ENCODE assay signal across 19 cellular contexts in the genomic region with DNA sequence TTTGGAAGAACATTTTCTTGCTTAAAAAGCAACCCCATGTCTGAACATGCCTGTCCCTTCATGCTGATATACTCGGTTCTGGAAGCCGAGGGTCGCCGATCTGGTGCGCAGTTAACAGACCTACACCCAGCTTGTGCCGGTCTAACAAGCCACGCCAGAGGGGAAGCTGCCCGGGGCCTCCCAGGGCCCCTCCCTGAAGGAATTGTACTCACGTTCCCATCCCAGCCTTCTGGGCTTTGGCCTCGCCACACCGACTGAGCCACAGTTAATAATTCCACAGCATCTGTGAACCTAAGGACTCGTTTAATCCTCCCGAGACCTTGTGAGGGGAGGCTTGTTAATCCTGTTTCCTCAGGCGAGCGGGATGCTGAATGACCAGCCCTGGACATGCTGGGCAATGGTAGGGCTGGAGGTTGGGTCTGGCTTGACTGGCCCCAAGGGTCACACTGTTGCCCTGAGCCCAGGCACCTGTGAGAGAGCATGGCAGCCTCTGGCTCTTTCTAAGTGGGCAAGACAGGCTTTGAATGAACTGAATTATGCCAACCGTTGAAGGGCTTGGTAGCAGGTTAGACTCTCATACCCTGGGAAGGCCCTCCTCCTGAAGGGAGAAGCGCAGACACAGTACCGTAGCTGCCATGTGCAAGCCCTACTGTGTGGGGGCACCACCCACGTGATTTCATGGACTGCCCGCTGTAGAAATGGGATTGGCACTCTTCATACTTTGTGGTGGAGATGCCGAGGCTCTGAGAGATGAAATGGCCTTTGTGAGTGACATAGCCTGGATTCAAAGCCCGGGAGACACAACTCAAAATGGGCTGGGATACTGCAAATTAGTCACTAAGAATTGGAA. TPM values are rescaled to one million over a fixed set of nuclear protein-coding genes. Genes with fewer than 3 reads are reported as not detected.
DNase-seq lines count a peak whose midpoint lies in the region; ATAC-seq, FAIRE-seq and TF ChIP-seq lines count a peak whose summit lies in the region.
"Had no signal": no experiment of that assay in that cellular context is flagged by ENCODE, and none has a peak within 500 bp of the region (broad histone marks: within the 10 kb centered on the region; RNA-seq: fewer than 3 reads in every experiment).

No MANE protein-coding gene starts in this region.

- no peak for ATAC-seq in left ventricle myocardium superior
- no peak for ATAC-seq in HG03196 (IDR thresholded peaks at IDR 0.05; ENCODE audit: unreplicated experiment)
- ATAC-seq: Right ventricle myocardium inferior had no signal

- no peak for TF ChIP-seq POLR2A in lower leg skin (IDR thresholded peaks at IDR 0.05)

- H3K36me3 ChIP-seq in osteoblast (ENCODE audit: insufficient read depth, low read length) (no peaks in the 10 kb centered on the region), kidney (ENCODE audit: control insufficient read depth in 1 of 2, insufficient read depth in 2 of 2, low read length in 2 of 2) (no peaks in the 10 kb centered on the region), PC-9 (ENCODE audit: low read depth) (no peaks in the 10 kb centered on the region)
- H3K36me3 ChIP-seq: BE2C, Peyer's patch had no signal

- H3K27me3 ChIP-seq in osteoblast (ENCODE audit: insufficient read depth, low read length) = peaks cover 2% of the 10 kb centered on the region
- peaks cover 18% of the 10 kb centered on the region; the same call in 1 of the 2 replicates for H3K27me3 ChIP-seq in PC-9 (ENCODE audit: insufficient read depth, low read depth)
- H3K27me3 ChIP-seq: BE2C, Peyer's patch had no signal

- no peak for FAIRE-seq in kidney (lab: Jason Lieb, UNC)
- FAIRE-seq: G401.6 had no signal

- H3K4me3 ChIP-seq in osteoblast (ENCODE audit: insufficient read depth, low read length) = no peak overlapping the region
- H3K4me3 ChIP-seq in lower leg skin (ENCODE audit: low read depth, poor library complexity, severe bottlenecking) = no peak overlapping the region
- H3K4me3 ChIP-seq in kidney (ENCODE audit: low read length in 2 of 2) = no peak overlapping the region
- no peak overlapping the region for H3K4me3 ChIP-seq in PC-9
- H3K4me3 ChIP-seq: Peyer's patch had no signal

- H4K20me1 ChIP-seq in osteoblast (ENCODE audit: insufficient read depth, low read length) = no peaks in the 10 kb centered on the region
- H4K20me1 ChIP-seq in PC-9 (ENCODE audit: insufficient read depth) = no peaks in the 10 kb centered on the region

- H3K4me2 ChIP-seq in osteoblast (ENCODE audit: insufficient read depth, low read length) (no peak overlapping the region), PC-9 (no peak overlapping the region)

- BruUV-seq in PC-9 (replicated peaks; lab: Mats Ljungman, UMichigan) = no TSS peak

- H3K27ac ChIP-seq in osteoblast (ENCODE audit: low read depth, low read length) (no peak overlapping the region), kidney (ENCODE audit: low read depth in 2 of 2, low read length in 2 of 2) (no peak overlapping the region), PC-9 (no peak overlapping the region)
- H3K27ac ChIP-seq: Peyer's patch had no signal

- intact Hi-C loops in cardiac septum (cut with DNase I) = no loop called here
- intact Hi-C loops in left ventricle myocardium superior (cut with micrococcal nuclease) = no loop called here
- intact Hi-C loops in lower leg skin (cut with DNase I; ENCODE audit: low total_unique reads) = no loop called here
- intact Hi-C loops in kidney (cut with DNase I) = no loop called here
- intact Hi-C loops in PC-9 (cut with micrococcal nuclease; ENCODE audit: unreplicated experiment) = no loop called here

- no peaks in the 10 kb centered on the region for H3K9me2 ChIP-seq in PC-9 (ENCODE audit: insufficient read depth)

- 79 to 84% methylated on average over 22 of the region's 22 CpGs for WGBS in lower leg skin, 2 donors

- H3K9me3 ChIP-seq in osteoblast (ENCODE audit: low read depth, low read length) (no peaks in the 10 kb centered on the region), kidney (ENCODE audit: control insufficient read depth in 1 of 2, low read length in 2 of 2) (no peaks in the 10 kb centered on the region), PC-9 (ENCODE audit: insufficient read depth, low read depth) (no peaks in the 10 kb centered on the region)
- H3K9me3 ChIP-seq: BE2C, Peyer's patch had no signal

- H2AFZ ChIP-seq in osteoblast (ENCODE audit: low read length) (no peak overlapping the region), PC-9 (no peak overlapping the region)

- no peak overlapping the region for H3K9ac ChIP-seq in kidney (ENCODE audit: low read length in 2 of 2)

- TF ChIP-seq CTCF in osteoblast (IDR thresholded peaks at IDR 0.05; ENCODE audit: extremely low read depth, low read depth, low read length) (no peak), lower leg skin (IDR thresholded peaks at IDR 0.05) (no peak), kidney (IDR thresholded peaks at IDR 0.05; ENCODE audit: borderline replicate concordance, extremely low read depth, insufficient read depth) (no peak), PC-9 (conservative IDR thresholded peaks at IDR 0.05) (no peak)

- DNase-seq in cardiac septum (ENCODE audit: low spot score) (peak; percentile 67), left ventricle myocardium superior (no peak), left kidney (ENCODE audit: low read depth, low spot score) (peak; percentile 60), osteoblast (ENCODE audit: insufficient read length, low spot score, missing footprints) (peak; percentile 81), lower leg skin (ENCODE audit: low spot score in 2 of 2) (no peak), kidney (no peak), PC-9 (no peak)
- DNase-seq: 8988T; BE2C; CD8-positive, alpha-beta memory T cell; DND-41; GOT3; KBM-7; NCI-H1436; NCI-H2029 treated with DMSO at 0.1 percent for 48 hours had no signal

- POLR2A ChIA-PET in PC-9 (lab: Charles Lee; ENCODE audit: unreplicated experiment) = no interaction called here

- H3K79me2 ChIP-seq in osteoblast (ENCODE audit: insufficient read depth, low read length) (no peaks in the 10 kb centered on the region), PC-9 (ENCODE audit: low read depth) (no peaks in the 10 kb centered on the region)

- peaks cover 3% of the 10 kb centered on the region; the same call in 1 of the 2 replicates for H3F3A ChIP-seq in PC-9 (ENCODE audit: insufficient read depth, low read depth)

- CTCF ChIA-PET in PC-9 (lab: Charles Lee) = no interaction called here

- no peaks in the 10 kb centered on the region for H3K4me1 ChIP-seq in osteoblast (ENCODE audit: insufficient read depth, low read length)
- H3K4me1 ChIP-seq in kidney (ENCODE audit: control insufficient read depth in 1 of 2, insufficient read depth in 1 of 2, low read depth in 1 of 2, low read length in 2 of 2) = no peaks in the 10 kb centered on the region
- H3K4me1 ChIP-seq in PC-9 (replicated peaks; ENCODE audit: insufficient read depth) = no peaks in the 10 kb centered on the region
- H3K4me1 ChIP-seq: BE2C, Peyer's patch had no signal

RNA-seq across cellular contexts. Expression of gene ODC1, which starts 27.9 kb away (rescaled TPM):
- 58.0 TPM for total RNA-seq in cardiac septum
- total RNA-seq in left ventricle myocardium superior = 26.4 TPM
- 106 and 109 TPM in 2 replicates for total RNA-seq in osteoblast
- 10 to 100 TPM; 11.5 to 19.7 (median 17.8) TPM for total RNA-seq in lower leg skin
- 97.5 TPM for total RNA-seq in kidney
- 94.4 TPM for polyA plus RNA-seq in kidney (ENCODE audit: insufficient read depth, low read depth, low replicate concordance)
- total RNA-seq in PC-9 (2021) = 39.9 and 40.5 TPM in 2 replicates

Comparison
In these comparisons a context has a peak if more than half of its experiments do, and no peak if none do; other contexts are left out.
1. DNase-seq: peak in cardiac septum (single experiment), left kidney (single experiment) and osteoblast (single experiment); none in left ventricle myocardium superior (single experiment), lower leg skin (0 of 2), kidney (single experiment) and PC-9 (0 of 2).